Comparison of ENCODE assay signal across 12 cellular contexts in genomic region chr5:153880094-153880493, GRCh38.
"Had no signal": no experiment of that assay in that cellular context is flagged by ENCODE, and none has a peak within 500 bp of the region (broad histone marks: within the 10 kb centered on the region; RNA-seq: fewer than 3 reads in every experiment).

No MANE protein-coding gene starts in this region.

- DNase-seq: activated CD4-positive, alpha-beta T cell treated with anti-CD3 and anti-CD28 coated beads, Interleukin-2, amount 50 U/mL, for 1 hour; activated naive CD4-positive, alpha-beta T cell treated with Interleukin-2 at 50 U/mL for 16 hours; aorta; cerebellar nuclear complex; effector memory CD8-positive, alpha-beta T cell; head of caudate nucleus; lower lobe of right lung; stimulated activated naive CD8-positive, alpha-beta T cell treated with anti-CD3 and anti-CD28 coated beads, Interleukin-15, Interleukin-2, amounts not matched to agents 100 U/mL and 50 U/mL, for 24 hours; transverse colon had no signal

- ATAC-seq: activated CD4-positive, CD25-positive, alpha-beta regulatory T cell treated with anti-CD3 and anti-CD28 coated beads, Interleukin-2, amount 50 U/mL, for 24 hours; activated T-helper 17 cell treated with anti-CD3 and anti-CD28 coated beads, Interleukin-2, amount 50 U/mL, for 72 hours; effector memory CD8-positive, alpha-beta T cell; lower lobe of right lung; sciatic nerve; stimulated activated naive CD8-positive, alpha-beta T cell treated with anti-CD3 and anti-CD28 coated beads, Interleukin-15, Interleukin-2, amounts not matched to agents 100 U/mL and 50 U/mL, for 24 hours had no signal
